8 cellular contexts compared by ENCODE assay signal in genomic region chr9:127698985-127699670, GRCh38. TPM values are rescaled to one million over a fixed set of nuclear protein-coding genes. Genes with fewer than 3 reads are reported as not detected.
DNase-seq lines count a peak whose midpoint lies in the region; ATAC-seq, FAIRE-seq and TF ChIP-seq lines count a peak whose summit lies in the region.

No MANE protein-coding gene starts in this region.

- H3K79me2 ChIP-seq in ACC112 (ENCODE audit: control insufficient read depth, insufficient read depth, low read length, unreplicated experiment) (no peaks in the 10 kb centered on the region), GM12878 (ENCODE audit: control insufficient read depth, insufficient read depth, low read length) (no peaks in the 10 kb centered on the region)

- TF ChIP-seq CTCF in GM12878 (IDR thresholded peaks at IDR 0.05 in 2 of 3, conservative IDR thresholded peaks at IDR 0.05 in 1 of 3; ENCODE audit: control insufficient read depth in 2 of 3, extremely low read depth in 1 of 3, insufficient read depth in 1 of 3, low read depth in 3 of 3, low read length in 3 of 3), result no peak

- no peak overlapping the region for H2AFZ ChIP-seq in ACC112 (ENCODE audit: low read length, unreplicated experiment)
- peak overlapping the region; percentile 93 for H2AFZ ChIP-seq in GM12878 (ENCODE audit: control insufficient read depth, low read depth, low read length)

- no peak for TF ChIP-seq RAD21 in GM12878 (IDR thresholded peaks at IDR 0.05; ENCODE audit: insufficient read depth, low read depth, low read length)

- H3K4me3 ChIP-seq in ACC112 (ENCODE audit: low read depth, low read length) (peak overlapping the region; percentile 70), GM12878 (peak overlapping the region; percentile 41; the same call in 1 of the 2 replicates)

- no TSS peak for BruUV-seq in GM12878 (replicated peaks; lab: Mats Ljungman, UMichigan)

- H3K9ac ChIP-seq in GM12878 (ENCODE audit: control insufficient read depth, insufficient read depth, low read length), result no peak overlapping the region

- H3K27ac ChIP-seq in ACC112 (ENCODE audit: low read depth, low read length) (peak overlapping the region; percentile 75), GM12878 (ENCODE audit: control insufficient read depth, insufficient read depth) (no peak overlapping the region)

- in situ Hi-C loops in GM12878 (cut with MboI), result no loop called here

- POLR2A ChIA-PET in GM12878 (lab: Charles Lee), result interaction anchor here (0.6 to 0.7 kb wide), 2 partner anchors 19 to 83 kb away, joined by 4 to 6 read pairs; no protein-coding TSS in a partner anchor

- no peaks in the 10 kb centered on the region for H4K20me1 ChIP-seq in GM12878 (ENCODE audit: control insufficient read depth, insufficient read depth)

- H3K4me1 ChIP-seq in ACC112 (ENCODE audit: control insufficient read depth, insufficient read depth, low read length, unreplicated experiment) (peaks cover 6% of the 10 kb centered on the region), GM12878 (ENCODE audit: control insufficient read depth, insufficient read depth, low read length) (peaks cover 4% of the 10 kb centered on the region; the same call in 1 of the 2 replicates)

- SMC1A ChIA-PET in GM12878 (lab: Charles Lee; ENCODE audit: uncharacterized antibody, unreplicated experiment), result no interaction called here

- CTCF ChIA-PET in GM12878 (lab: Yijun Ruan, JAX), result interaction anchor here (0.5 kb wide), 1 partner anchor 63 kb away, joined by 3 read pairs; no protein-coding TSS in a partner anchor

- DNase-seq in T-helper 9 cell (peak; percentile 69), GM12878 (ENCODE audit: low read depth, low spot score) (peak; percentile 73), hippocampal formation (lab: John Stamatoyannopoulos, UW) (peak; percentile 95), putamen (ENCODE audit: low spot score) (peak; percentile 96), ureter (ENCODE audit: low spot score) (peak; percentile 97)

- peak overlapping the region; percentile 81 for H3K4me2 ChIP-seq in GM12878 (ENCODE audit: control insufficient read depth, insufficient read depth)

- intact Hi-C loops in GM12878 (cut with micrococcal nuclease; ENCODE audit: unreplicated experiment), result no loop called here

- FAIRE-seq in GM12878 (lab: Jason Lieb, UNC), result peak; percentile 92

- H3K36me3 ChIP-seq in ACC112 (ENCODE audit: insufficient read depth, low read length) (no peaks in the 10 kb centered on the region), GM12878 (ENCODE audit: control insufficient read depth in 2 of 2, insufficient read depth in 2 of 2, low read length in 1 of 2) (no peaks in the 10 kb centered on the region)

- WGBS in GM12878 (ENCODE audit: insufficient coverage, insufficient replicate concordance, low lambda C conversion rate, missing lambda C conversion rate), result 14% methylated on average over 39 of the region's 41 CpGs

- peak; percentile 66 for TF ChIP-seq POLR2A in GM19193 (IDR thresholded peaks at IDR 0.05; ENCODE audit: extremely low read depth, insufficient read depth, insufficient read length)
- peak; percentile 77 for TF ChIP-seq POLR2A in GM12878 (IDR thresholded peaks at IDR 0.05; ENCODE audit: low read depth, low read length)

- ATAC-seq in HG03571 (IDR thresholded peaks at IDR 0.05; ENCODE audit: unreplicated experiment) (peak; percentile 85), GM12878 (peak; percentile 100)

- H3K27me3 ChIP-seq in ACC112 (ENCODE audit: insufficient read depth, low read length), result no peaks in the 10 kb centered on the region
- no peaks in the 10 kb centered on the region for H3K27me3 ChIP-seq in GM12878 (replicated peaks in 1 of 2; ENCODE audit: control insufficient read depth in 2 of 2, insufficient read depth in 2 of 2, low read length in 1 of 2)

- no peak for TF ChIP-seq EP300 in GM12878 (IDR thresholded peaks at IDR 0.05; ENCODE audit: borderline replicate concordance in 1 of 2, control insufficient read depth in 1 of 2, low read depth in 2 of 2, low read length in 2 of 2)

- RAD21 ChIA-PET in GM12878 (lab: Charles Lee; ENCODE audit: unreplicated experiment), result no interaction called here

- H3K9me3 ChIP-seq in GM12878 (replicated peaks; ENCODE audit: control insufficient read depth, insufficient read depth, low read length), result no peaks in the 10 kb centered on the region

TF ChIP-seq in GM12878, 131 proteins besides CTCF, POLR2A, EP300 and RAD21 (continues in another document):
- TF ChIP-seq YBX1 (IDR thresholded peaks at IDR 0.05) (no peak), HDGF (IDR thresholded peaks at IDR 0.05) (no peak)

RNA-seq across cellular contexts. Expression of gene CFAP157, which starts 7.7 kb away (rescaled TPM):
- total RNA-seq in GM12878 (2013; cell fraction: nucleolus; rRNA removed), result not detected in 2 replicates
- total RNA-seq in GM12878 (2014; rRNA removed), result not detected in 2 replicates
- not detected in 2 replicates for total RNA-seq in GM12878 (2014; rRNA removed; fragmentation: Illumina TruSeq; extraction: Trizol)
- not detected in 2 replicates for total RNA-seq in GM12878 (2021)
- polyA plus RNA-seq in GM12878 (2011; ENCODE audit: low read depth), result not detected
- polyA plus RNA-seq in GM12878 (2011; rRNA removed), result not detected in 2 replicates
- not detected in 2 replicates for polyA plus RNA-seq in GM12878 (2011; cell fraction: cytosol; rRNA removed)
- 0.24 TPM in 1 of 2 replicates, not detected in the other for polyA plus RNA-seq in GM12878 (2011; cell fraction: nucleus; rRNA removed)
- 0.24 and 0.37 TPM in 2 replicates for polyA plus RNA-seq in GM12878 (2012)
- not detected in 2 replicates for polyA plus RNA-seq in GM12878 (2014; fragmentation: Illumina TruSeq; extraction: Trizol)
- polyA plus RNA-seq in GM12878 (2014; fragmentation: Nextera tagmentation; extraction: Ambion mirVana), result not detected
- not detected in 2 replicates for polyA plus RNA-seq in GM12878 (2014; rRNA removed)
- polyA plus RNA-seq in GM12878 (2016; fragmentation: Nextera tagmentation; extraction: Ambion mirVana), result under 1 TPM; 0.08 to 0.72 TPM
- not detected in 2 replicates for polyA minus RNA-seq in GM12878 (2011; rRNA and poly(A)+ RNA removed)
- polyA minus RNA-seq in GM12878 (2011; cell fraction: cytosol; rRNA and poly(A)+ RNA removed), result not detected in 2 replicates
- polyA minus RNA-seq in GM12878 (2011; cell fraction: nucleus; rRNA and poly(A)+ RNA removed), result not detected in 2 replicates
- total RNA-seq in ureter, result 1.5 TPM

RNA-seq across cellular contexts. Expression of gene PTRH1, which starts 16.3 kb away (rescaled TPM):
- 3.0 and 3.9 TPM in 2 replicates for total RNA-seq in GM12878 (2013; cell fraction: nucleolus; rRNA removed)
- total RNA-seq in GM12878 (2014; rRNA removed), result 30.7 and 31.0 TPM in 2 replicates
- 3.0 and 4.6 TPM in 2 replicates for total RNA-seq in GM12878 (2014; rRNA removed; fragmentation: Illumina TruSeq; extraction: Trizol)
- total RNA-seq in GM12878 (2021), result 13.1 and 14.5 TPM in 2 replicates
- polyA plus RNA-seq in GM12878 (2011; ENCODE audit: low read depth), result 2.3 TPM
- 2.8 and 5.9 TPM in 2 replicates for polyA plus RNA-seq in GM12878 (2011; rRNA removed)
- 10.0 and 18.3 TPM in 2 replicates for polyA plus RNA-seq in GM12878 (2011; cell fraction: cytosol; rRNA removed)
- 9.0 and 11.0 TPM in 2 replicates for polyA plus RNA-seq in GM12878 (2011; cell fraction: nucleus; rRNA removed)
- polyA plus RNA-seq in GM12878 (2012), result 6.5 and 6.8 TPM in 2 replicates
- polyA plus RNA-seq in GM12878 (2014; fragmentation: Illumina TruSeq; extraction: Trizol), result 1.0 and 1.6 TPM in 2 replicates
- 1 to 10 TPM in 1 of 2 experiments, under 1 TPM in 1; 0.69 to 1.8 TPM for polyA plus RNA-seq in GM12878 (2014; fragmentation: Nextera tagmentation; extraction: Ambion mirVana)
- polyA plus RNA-seq in GM12878 (2014; rRNA removed), result 25.8 and 26.1 TPM in 2 replicates
- polyA plus RNA-seq in GM12878 (2016; fragmentation: Nextera tagmentation; extraction: Ambion mirVana), result 10 to 100 TPM; 36.4 to 38.4 TPM
- polyA minus RNA-seq in GM12878 (2011; rRNA and poly(A)+ RNA removed), result 1.5 and 2.2 TPM in 2 replicates
- 2.4 and 4.5 TPM in 2 replicates for polyA minus RNA-seq in GM12878 (2011; cell fraction: cytosol; rRNA and poly(A)+ RNA removed)
- 3.3 and 4.2 TPM in 2 replicates for polyA minus RNA-seq in GM12878 (2011; cell fraction: nucleus; rRNA and poly(A)+ RNA removed)
- 12.5 TPM for total RNA-seq in ureter

RNA-seq across cellular contexts. Expression of gene TTC16, which starts 16.8 kb away (rescaled TPM):
- total RNA-seq in GM12878 (2013; cell fraction: nucleolus; rRNA removed), result not detected in 2 replicates
- not detected in 2 replicates for total RNA-seq in GM12878 (2014; rRNA removed)
- total RNA-seq in GM12878 (2014; rRNA removed; fragmentation: Illumina TruSeq; extraction: Trizol), result not detected in 2 replicates
- not detected in 2 replicates for total RNA-seq in GM12878 (2021)
- not detected for polyA plus RNA-seq in GM12878 (2011; ENCODE audit: low read depth)
- 0.03 TPM in 1 of 2 replicates, not detected in the other for polyA plus RNA-seq in GM12878 (2011; rRNA removed)
- polyA plus RNA-seq in GM12878 (2011; cell fraction: cytosol; rRNA removed), result not detected in 2 replicates
- 0.03 TPM in 1 of 2 replicates, not detected in the other for polyA plus RNA-seq in GM12878 (2011; cell fraction: nucleus; rRNA removed)
- polyA plus RNA-seq in GM12878 (2012), result not detected in 2 replicates
- polyA plus RNA-seq in GM12878 (2014; fragmentation: Illumina TruSeq; extraction: Trizol), result not detected in 2 replicates
- polyA plus RNA-seq in GM12878 (2014; fragmentation: Nextera tagmentation; extraction: Ambion mirVana), result not detected
- 0.04 TPM in 1 of 2 replicates, not detected in the other for polyA plus RNA-seq in GM12878 (2014; rRNA removed)
- polyA plus RNA-seq in GM12878 (2016; fragmentation: Nextera tagmentation; extraction: Ambion mirVana), result not detected
- not detected in 2 replicates for polyA minus RNA-seq in GM12878 (2011; rRNA and poly(A)+ RNA removed)
- polyA minus RNA-seq in GM12878 (2011; cell fraction: cytosol; rRNA and poly(A)+ RNA removed), result not detected in 2 replicates
- not detected in 2 replicates for polyA minus RNA-seq in GM12878 (2011; cell fraction: nucleus; rRNA and poly(A)+ RNA removed)
- total RNA-seq in ureter, result 0.34 TPM

RNA-seq across cellular contexts. Expression of gene TOR2A, which starts 36.0 kb away (rescaled TPM):
- total RNA-seq in GM12878 (2013; cell fraction: nucleolus; rRNA removed), result 3.9 and 6.5 TPM in 2 replicates
- total RNA-seq in GM12878 (2014; rRNA removed) (7.8 and 12.6 TPM in 2 replicates), GM12878 (2014; rRNA removed; fragmentation: Illumina TruSeq; extraction: Trizol) (2.7 and 4.2 TPM in 2 replicates), GM12878 (2021) (11.5 and 11.6 TPM in 2 replicates), ureter (9.9 TPM)
- polyA plus RNA-seq in GM12878 (2011; ENCODE audit: low read depth), result 2.6 TPM
- polyA plus RNA-seq in GM12878 (2011; rRNA removed) (0.91 and 2.4 TPM in 2 replicates), GM12878 (2014; fragmentation: Illumina TruSeq; extraction: Trizol) (1.6 and 5.4 TPM in 2 replicates), GM12878 (2014; fragmentation: Nextera tagmentation; extraction: Ambion mirVana) (1 to 10 TPM in 1 of 2 experiments, under 1 TPM in 1; 0.52 to 1.6 TPM), GM12878 (2014; rRNA removed) (14.3 and 17.4 TPM in 2 replicates), GM12878 (2016; fragmentation: Nextera tagmentation; extraction: Ambion mirVana) (10 to 100 TPM; 22.1 to 23.7 TPM)
- 6.6 and 11.0 TPM in 2 replicates for polyA plus RNA-seq in GM12878 (2011; cell fraction: cytosol; rRNA removed)
- 13.5 and 13.6 TPM in 2 replicates for polyA plus RNA-seq in GM12878 (2011; cell fraction: nucleus; rRNA removed)
- 6.7 and 8.2 TPM in 2 replicates for polyA plus RNA-seq in GM12878 (2012)
- polyA minus RNA-seq in GM12878 (2011; rRNA and poly(A)+ RNA removed), result 1.4 and 4.9 TPM in 2 replicates
- 2.7 and 4.3 TPM in 2 replicates for polyA minus RNA-seq in GM12878 (2011; cell fraction: cytosol; rRNA and poly(A)+ RNA removed)
- polyA minus RNA-seq in GM12878 (2011; cell fraction: nucleus; rRNA and poly(A)+ RNA removed), result 5.1 and 8.0 TPM in 2 replicates
